ENCODE assay signal across 13 cellular contexts in genomic region chr17:83186751-83187421, GRCh38.
"Had no signal": no experiment of that assay in that cellular context is flagged by ENCODE, and none has a peak within 500 bp of the region (broad histone marks: within the 10 kb centered on the region; RNA-seq: fewer than 3 reads in every experiment).

No MANE protein-coding gene starts in this region.

- H3K4me3 ChIP-seq: esophagus muscularis mucosa, mucosa of descending colon, tibial artery had no signal

- H3K36me3 ChIP-seq: esophagus muscularis mucosa, tibial artery had no signal

- H3K9me3 ChIP-seq: mucosa of descending colon, tibial artery had no signal

- H3K27ac ChIP-seq: esophagus muscularis mucosa, tibial artery, VCaP had no signal

- DNase-seq: activated CD4-positive, alpha-beta T cell treated with anti-CD3 and anti-CD28 coated beads, Interleukin-2, amount 10 ng/mL, durations not matched to agents 24 days and 14 days; activated CD8-positive, alpha-beta memory T cell treated with anti-CD3 and anti-CD28 coated beads, Interleukin-2, amount 50 U/mL, for 4 hours; amygdala; glutamatergic neuron; immature natural killer cell; occipital lobe; stimulated activated CD4-positive, alpha-beta T cell treated with anti-CD3 and anti-CD28 coated beads, Interleukin-4, amount 100 ng/mL, for 1 hour had no signal

- ATAC-seq: left colon; mucosa of descending colon; naive thymus-derived CD8-positive, alpha-beta T cell had no signal

- H3K27me3 ChIP-seq: esophagus muscularis mucosa, tibial artery had no signal
